Comparison of ENCODE assay signal across 23 cellular contexts in genomic region chr10:126016156-126016805, GRCh38.
A peak's percentile ranks its signal among the peaks of the same experiment; 100 is the strongest.
DNase-seq lines count a peak whose midpoint lies in the region; FAIRE-seq and TF ChIP-seq lines count a peak whose summit lies in the region.
"Had no signal": no experiment of that assay in that cellular context is flagged by ENCODE, and none has a peak within 500 bp of the region (broad histone marks: within the 10 kb centered on the region; RNA-seq: fewer than 3 reads in every experiment).

No MANE protein-coding gene starts in this region.

- in situ Hi-C loops in Caki2 (cut with HindIII; ENCODE audit: low pct_unique_long_range_greater_than_20kb, low sequenced_read_pairs): no loop called here

- no peak overlapping the region for H3K4me3 Mint-ChIP-seq in HFFc6

- peaks cover 28% of the 10 kb centered on the region for H3K4me1 ChIP-seq in mesenchymal stem cell (ENCODE audit: control insufficient read depth, insufficient read depth, low read depth, low read length)

- over 99% methylated on average over 4 of the region's 4 CpGs for WGBS in mesenchymal stem cell

- no peak overlapping the region for H2BK120ac ChIP-seq in mesenchymal stem cell (ENCODE audit: low read depth, low read length)

- H3K36me3 ChIP-seq in bronchial epithelial cell (ENCODE audit: control insufficient read depth, insufficient read depth, low read length) (no peaks in the 10 kb centered on the region), mesenchymal stem cell (ENCODE audit: control insufficient read depth in 1 of 2, insufficient read depth in 2 of 2, low read depth in 1 of 2, low read length in 2 of 2) (peaks cover 15 to 90% of the 10 kb centered on the region in 2 experiments)

- H3K4me2 ChIP-seq in mesenchymal stem cell (ENCODE audit: low read length, poor library complexity, severe bottlenecking): no peak overlapping the region
- H3K4me2 ChIP-seq: KMS-11 had no signal

- H3K4ac ChIP-seq in mesenchymal stem cell (ENCODE audit: low read depth in 1 of 2, low read length in 2 of 2): peak overlapping the region in 1 of 2 experiments; percentile 13

- H2BK5ac ChIP-seq in mesenchymal stem cell (ENCODE audit: low read depth, low read length, poor library complexity, severe bottlenecking): peak overlapping the region; percentile 61

- no peak overlapping the region for H4K91ac ChIP-seq in mesenchymal stem cell (ENCODE audit: low read length)

- peak overlapping the region in 1 of 2 experiments; percentile 49 for H3K18ac ChIP-seq in mesenchymal stem cell (ENCODE audit: low read depth in 1 of 2, low read length in 2 of 2)

- H3K27me3 ChIP-seq in bronchial epithelial cell (ENCODE audit: control insufficient read depth, insufficient read depth, low read length): no peaks in the 10 kb centered on the region
- no peaks in the 10 kb centered on the region for H3K27me3 ChIP-seq in mesenchymal stem cell (ENCODE audit: control insufficient read depth in 1 of 2, insufficient read depth in 1 of 2, low read length in 2 of 2)

- H3K79me1 ChIP-seq in mesenchymal stem cell (replicated peaks; ENCODE audit: low read length, poor library complexity, severe bottlenecking): peaks cover 4% of the 10 kb centered on the region

- no peak overlapping the region for H3K9ac ChIP-seq in mesenchymal stem cell (ENCODE audit: low read length)
- H3K9ac ChIP-seq: KMS-11 had no signal

- H3K14ac ChIP-seq in mesenchymal stem cell (ENCODE audit: low read length in 2 of 2): no peak overlapping the region

- H2BK12ac ChIP-seq in mesenchymal stem cell (ENCODE audit: low read length in 2 of 2): no peak overlapping the region

- peak overlapping the region; percentile 98 for H2AK5ac ChIP-seq in mesenchymal stem cell (ENCODE audit: low read length, severe bottlenecking)

- H3K9me3 ChIP-seq in mesenchymal stem cell (ENCODE audit: control insufficient read depth, low read length): no peaks in the 10 kb centered on the region

- peaks cover 2% of the 10 kb centered on the region; the same call in 1 of the 2 replicates for H3K27me3 Mint-ChIP-seq in HFFc6 (ENCODE audit: insufficient read depth)

- H3K23ac ChIP-seq in mesenchymal stem cell (ENCODE audit: low read length in 2 of 2): no peak overlapping the region

- H3K4me3 ChIP-seq in bronchial epithelial cell (ENCODE audit: low read depth, low read length): no peak overlapping the region
- no peak overlapping the region for H3K4me3 ChIP-seq in mesenchymal stem cell (ENCODE audit: insufficient read depth in 1 of 2, low read depth in 1 of 2, low read length in 2 of 2)

- DNase-seq in Caki2 (ENCODE audit: low read depth) (peak; percentile 36), NCI-H69 (lab: John Stamatoyannopoulos, UW) (peak; percentile 2), bronchial epithelial cell (ENCODE audit: low read depth) (peak; percentile 62), mesenchymal stem cell (no peak), SW 1271 (lab: John Stamatoyannopoulos, UW) (no peak), inferior parietal cortex (ENCODE audit: extremely low spot score) (no peak), HFFc6 (no peak), iPS-NIHi11 (ENCODE audit: low spot score) (no peak)
- DNase-seq: ACHN, AML-193, COR-L47, DMS79, GOT3, NCI-H1417 treated with DMSO at 0.1 percent for 48 hours, NCI-H2029, NCI-H2171 treated with DMSO at 0.1 percent for 48 hours, NCI-H446 treated with DMSO at 0.1 percent for 48 hours, OCI-M1, SIG-M5 had no signal

- H4K8ac ChIP-seq in mesenchymal stem cell (ENCODE audit: low read length): no peak overlapping the region

- H3K9me3 Mint-ChIP-seq in HFFc6: no peaks in the 10 kb centered on the region

- peak overlapping the region; percentile 88 for H3K27ac ChIP-seq in mesenchymal stem cell (ENCODE audit: low read length, poor library complexity, severe bottlenecking)
- H3K27ac ChIP-seq: C4-2B, KMS-11 had no signal

- no peak overlapping the region for H2AFZ ChIP-seq in mesenchymal stem cell (ENCODE audit: low read depth, low read length)

- no peak for FAIRE-seq in bronchial epithelial cell (lab: Jason Lieb, UNC)
- FAIRE-seq: GM12892, GM18507 had no signal

- no peak overlapping the region for H3K27ac Mint-ChIP-seq in HFFc6

- peaks cover 53% of the 10 kb centered on the region for H3K4me1 Mint-ChIP-seq in HFFc6 (ENCODE audit: low read depth)

- no peak for TF ChIP-seq CTCF in bronchial epithelial cell (IDR thresholded peaks at IDR 0.05; ENCODE audit: insufficient read depth, low read length, severe bottlenecking)
- no peak for TF ChIP-seq CTCF in HFFc6 (IDR thresholded peaks at IDR 0.05)

- no peak overlapping the region for H2BK15ac ChIP-seq in mesenchymal stem cell (ENCODE audit: low read depth, poor library complexity, severe bottlenecking)

- peaks cover 21% of the 10 kb centered on the region for H3K36me3 Mint-ChIP-seq in HFFc6 (ENCODE audit: low read depth)

Comparison
In these comparisons a context has a peak if more than half of its experiments do, and no peak if none do; other contexts are left out.
1. DNase-seq: peak in Caki2 (single experiment), NCI-H69 (single experiment) and bronchial epithelial cell (single experiment); none in mesenchymal stem cell (single experiment), SW 1271 (0 of 2), inferior parietal cortex (single experiment), HFFc6 (single experiment) and iPS-NIHi11 (single experiment).